Comparison of ENCODE assay signal across 8 cellular contexts in genomic region chr3:48715179-48715800, GRCh38. TPM values are rescaled to one million over a fixed set of nuclear protein-coding genes. Genes with fewer than 3 reads are reported as not detected.
A peak's percentile ranks its signal among the peaks of the same experiment; 100 is the strongest.
DNase-seq lines count a peak whose midpoint lies in the region; ATAC-seq, FAIRE-seq and TF ChIP-seq lines count a peak whose summit lies in the region.

No MANE protein-coding gene starts in this region.

- no peak for TF ChIP-seq POLR2A in testis (IDR thresholded peaks at IDR 0.05)

- H3K4me3 ChIP-seq in LNCaP clone FGC (ENCODE audit: low read depth, low read length) (peak overlapping the region; percentile 94), kidney (ENCODE audit: low read length in 2 of 2) (peak overlapping the region in 1 of 2 donors; percentile 88), testis (no peak overlapping the region)

- no peaks in the 10 kb centered on the region for H3K9me3 ChIP-seq in CD4-positive, alpha-beta T cell (ENCODE audit: control insufficient read depth, low read length)
- H3K9me3 ChIP-seq in kidney (ENCODE audit: control insufficient read depth in 1 of 2, low read length in 2 of 2) (no peaks in the 10 kb centered on the region), testis (no peaks in the 10 kb centered on the region)

- no peak for ATAC-seq in CD4-positive, alpha-beta T cell (ENCODE audit: poor library complexity)
- ATAC-seq in central memory CD8-positive, alpha-beta T cell (replicated peaks; ENCODE audit: extremely low read depth, poor library complexity, severe bottlenecking): no peak
- no peak for ATAC-seq in GM18870 (IDR thresholded peaks at IDR 0.05; ENCODE audit: unreplicated experiment)

- H3K27me3 Mint-ChIP-seq in CD4-positive, alpha-beta T cell: no peaks in the 10 kb centered on the region
- H3K27me3 Mint-ChIP-seq in central memory CD8-positive, alpha-beta T cell: no peaks in the 10 kb centered on the region

- CTCF ChIA-PET in CD4-positive, alpha-beta T cell (lab: Charles Lee): interaction anchor here (1.0 to 1.4 kb wide), 3 partner anchors 25 to 203 kb away, joined by 4 to 5 read pairs (median 4); partner anchors contain the start of genes ARIH2 and NCKIPSD

- H3K4me1 ChIP-seq in kidney (ENCODE audit: control insufficient read depth in 1 of 2, insufficient read depth in 1 of 2, low read depth in 1 of 2, low read length in 2 of 2) (peaks cover 6 to 14% of the 10 kb centered on the region in 2 donors), testis (peaks cover 19% of the 10 kb centered on the region)

- no peaks in the 10 kb centered on the region for H3K9me3 Mint-ChIP-seq in CD4-positive, alpha-beta T cell
- no peaks in the 10 kb centered on the region for H3K9me3 Mint-ChIP-seq in central memory CD8-positive, alpha-beta T cell

- H3K27ac Mint-ChIP-seq in CD4-positive, alpha-beta T cell: peak overlapping the region; percentile 88
- H3K27ac Mint-ChIP-seq in central memory CD8-positive, alpha-beta T cell (ENCODE audit: low read depth): peak overlapping the region; percentile 94

- peaks cover 59% of the 10 kb centered on the region for H3K36me3 Mint-ChIP-seq in CD4-positive, alpha-beta T cell (ENCODE audit: low read depth)
- peaks cover 37% of the 10 kb centered on the region for H3K36me3 Mint-ChIP-seq in central memory CD8-positive, alpha-beta T cell (ENCODE audit: insufficient read depth)

- intact Hi-C loops in CD4-positive, alpha-beta T cell (cut with DNase I, micrococcal nuclease): loop anchor here in 1 of 2 experiments (5.0 kb wide), 3 partner anchors 158 to 312 kb away; partner anchors contain the start of genes IMPDH2 and PFKFB4
- intact Hi-C loops in kidney (cut with DNase I) (no loop called here), testis (cut with DNase I; ENCODE audit: low total_unique reads) (no loop called here)

- H3K27ac ChIP-seq in CD4-positive, alpha-beta T cell (ENCODE audit: low read depth, low read length): no peak overlapping the region
- no peak overlapping the region for H3K27ac ChIP-seq in kidney (ENCODE audit: low read depth in 2 of 2, low read length in 2 of 2)
- H3K27ac ChIP-seq in testis: no peak overlapping the region

- no peak for TF ChIP-seq CTCF in CD4-positive, alpha-beta T cell (IDR thresholded peaks at IDR 0.05)
- TF ChIP-seq CTCF in LNCaP clone FGC (IDR thresholded peaks at IDR 0.05; ENCODE audit: control insufficient read depth, extremely low read depth, insufficient read depth) (no peak), kidney (IDR thresholded peaks at IDR 0.05; ENCODE audit: borderline replicate concordance, extremely low read depth, insufficient read depth) (no peak), GM20000 (IDR thresholded peaks at IDR 0.05; ENCODE audit: extremely low read depth, missing control alignments) (no peak), testis (IDR thresholded peaks at IDR 0.05) (no peak)

- no peaks in the 10 kb centered on the region for H3K27me3 ChIP-seq in CD4-positive, alpha-beta T cell (ENCODE audit: control insufficient read depth, insufficient read depth, low read length)
- no peaks in the 10 kb centered on the region for H3K27me3 ChIP-seq in testis

- H3K36me3 ChIP-seq in kidney (ENCODE audit: control insufficient read depth in 1 of 2, insufficient read depth in 2 of 2, low read length in 2 of 2) (peaks cover 4 to 7% of the 10 kb centered on the region in 2 donors), testis (ENCODE audit: low read depth, missing control alignments) (no peaks in the 10 kb centered on the region)

- peaks cover 59% of the 10 kb centered on the region for H3K4me1 Mint-ChIP-seq in CD4-positive, alpha-beta T cell (ENCODE audit: low read depth)
- H3K4me1 Mint-ChIP-seq in central memory CD8-positive, alpha-beta T cell: peaks cover 52% of the 10 kb centered on the region

- POLR2A ChIA-PET in CD4-positive, alpha-beta T cell (lab: Charles Lee): interaction anchor here (2.8 kb wide), 1 partner anchor 183 kb away, joined by 12 read pairs; the partner anchor contains the start of gene SLC25A20

- peak overlapping the region; percentile 96 for H3K4me3 Mint-ChIP-seq in CD4-positive, alpha-beta T cell
- H3K4me3 Mint-ChIP-seq in central memory CD8-positive, alpha-beta T cell: peak overlapping the region; percentile 96

- no peak for FAIRE-seq in kidney (lab: Jason Lieb, UNC)

- DNase-seq in CD4-positive, alpha-beta T cell: no peak
- DNase-seq in LNCaP clone FGC (ENCODE audit: low read depth) (peak; percentile 44), myocyte (ENCODE audit: low read depth) (peak; percentile 41), kidney (no peak), GM20000 (ENCODE audit: low spot score) (no peak), testis (no peak)
- no peak for DNase-seq in central memory CD8-positive, alpha-beta T cell (ENCODE audit: low spot score in 2 of 2)

- H3K9ac ChIP-seq in kidney (ENCODE audit: low read length in 2 of 2): no peak overlapping the region

RNA-seq across cellular contexts. Expression of gene IP6K2, which starts 1.7 kb away (rescaled TPM):
- 100 to 1,000 TPM in 1 of 2 experiments, 10 to 100 TPM in 1; 97.2 to 121 TPM for total RNA-seq in CD4-positive, alpha-beta T cell
- total RNA-seq in myocyte (53.1 and 55.0 TPM in 2 replicates), kidney (69.4 TPM), testis (100 to 1,000 TPM; 114 to 148 TPM)
- polyA plus RNA-seq in myocyte (2012): 70.6 TPM
- polyA plus RNA-seq in kidney (ENCODE audit: insufficient read depth, low read depth, low replicate concordance) (112 TPM), testis (ENCODE audit: insufficient read depth, low read depth, low replicate concordance) (113 TPM)

RNA-seq across cellular contexts. Expression of gene NCKIPSD, which starts 29.6 kb away (rescaled TPM):
- 10 to 100 TPM in 1 of 2 experiments, 1 to 10 TPM in 1; 9.7 to 10.8 TPM for total RNA-seq in CD4-positive, alpha-beta T cell
- total RNA-seq in myocyte: 23.8 and 45.5 TPM in 2 replicates
- polyA plus RNA-seq in myocyte (2012): 28.6 TPM
- total RNA-seq in kidney: 31.2 TPM
- 24.0 TPM for polyA plus RNA-seq in kidney (ENCODE audit: insufficient read depth, low read depth, low replicate concordance)
- total RNA-seq in testis: 10 to 100 TPM; 69.4 to 81.3 TPM
- polyA plus RNA-seq in testis (ENCODE audit: insufficient read depth, low read depth, low replicate concordance): 30.1 TPM

RNA-seq across cellular contexts. Expression of gene CELSR3, which starts 52.6 kb away (rescaled TPM):
- 1 to 10 TPM; 4.9 to 5.0 TPM for total RNA-seq in CD4-positive, alpha-beta T cell
- total RNA-seq in myocyte: 2.0 and 3.2 TPM in 2 replicates
- polyA plus RNA-seq in myocyte (2012): 3.2 TPM
- total RNA-seq in kidney: 2.0 TPM
- polyA plus RNA-seq in kidney (ENCODE audit: insufficient read depth, low read depth, low replicate concordance): 0.17 TPM
- total RNA-seq in testis: 10 to 100 TPM; 14.3 to 17.5 TPM
- polyA plus RNA-seq in testis (ENCODE audit: insufficient read depth, low read depth, low replicate concordance): 13.5 TPM

Comparison
In these comparisons a context has a peak if more than half of its experiments do, and no peak if none do; other contexts are left out.
1. DNase-seq: peak in LNCaP clone FGC (single experiment) and myocyte (single experiment); none in CD4-positive, alpha-beta T cell (0 of 10), central memory CD8-positive, alpha-beta T cell (0 of 2), kidney (single experiment), GM20000 (single experiment) and testis (single experiment).